ENCODE assay signal across 1 cellular context in the genomic region with DNA sequence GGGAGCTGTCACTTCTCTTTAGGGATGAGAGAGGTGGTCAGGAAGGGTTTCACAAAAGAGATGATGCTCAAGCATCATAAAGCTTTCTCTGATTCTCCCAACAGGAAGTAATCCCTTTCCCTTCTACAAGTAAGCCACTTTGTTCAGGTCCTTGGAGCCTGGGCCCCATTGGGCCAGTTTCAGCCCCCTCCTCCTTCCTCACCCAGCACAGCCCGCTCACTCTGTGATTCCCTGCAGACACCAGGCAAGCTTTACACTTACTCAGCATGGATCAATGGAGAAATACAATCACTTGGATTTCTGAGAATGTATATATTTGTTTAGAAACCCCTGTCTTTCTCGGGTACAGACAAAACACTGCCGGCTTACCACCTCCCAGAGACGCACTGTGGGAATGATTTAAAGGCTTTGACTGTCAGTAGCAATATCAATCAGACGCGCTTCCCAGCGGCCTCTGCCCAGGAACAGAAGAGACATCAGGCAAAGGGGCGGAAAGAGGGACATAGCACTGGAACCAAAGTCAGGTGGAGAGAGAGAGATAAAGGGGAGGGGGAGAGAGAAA.
TF ChIP-seq lines count a peak whose summit lies in the region.

No MANE protein-coding gene starts in this region.

TF ChIP-seq in neural cell, 6 proteins besides CTCF, POLR2A, EP300 and RAD21 (continued from another document):
- no peak for TF ChIP-seq EZH2 (IDR thresholded peaks at IDR 0.05; ENCODE audit: borderline replicate concordance, insufficient read depth, low read length, poor library complexity, severe bottlenecking)
